ENCODE assay signal across 16 cellular contexts in the genomic region with DNA sequence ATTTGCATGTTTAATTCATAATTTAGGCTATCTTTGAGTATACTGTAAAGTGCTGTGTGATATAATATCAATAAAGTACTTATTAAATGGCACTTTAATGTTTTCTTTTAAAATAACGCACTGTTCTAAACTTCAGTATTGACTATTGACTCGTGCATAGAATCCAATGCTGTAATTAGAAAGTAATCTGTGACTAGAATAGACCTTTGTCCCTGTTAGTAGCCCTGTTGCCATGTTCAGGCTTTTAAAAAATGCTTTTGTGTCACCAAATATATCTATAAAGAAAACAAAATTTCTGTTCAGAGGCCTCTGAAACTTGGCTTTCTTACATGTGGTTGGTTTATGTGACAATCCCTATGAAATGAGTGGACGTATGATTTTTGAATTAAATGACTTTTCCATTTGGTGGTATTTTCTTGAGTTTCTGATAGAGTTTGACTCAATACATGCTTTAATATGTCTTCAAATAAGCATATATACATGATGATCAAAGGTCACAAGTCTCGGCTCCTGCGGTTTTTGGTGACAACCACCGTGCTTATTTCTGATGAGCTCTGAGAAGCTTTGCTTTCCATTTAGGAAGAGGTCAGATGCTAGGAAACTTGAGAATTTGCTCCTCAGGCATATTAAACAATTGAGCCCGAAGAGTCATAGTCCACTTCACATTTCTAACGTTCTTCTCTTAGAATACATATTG.
A peak's percentile ranks its signal among the peaks of the same experiment; 100 is the strongest.
DNase-seq lines count a peak whose midpoint lies in the region; ATAC-seq and TF ChIP-seq lines count a peak whose summit lies in the region.
"Had no signal": no experiment of that assay in that cellular context is flagged by ENCODE, and none has a peak within 500 bp of the region (broad histone marks: within the 10 kb centered on the region; RNA-seq: fewer than 3 reads in every experiment).

No MANE protein-coding gene starts in this region.

- peaks cover 25% of the 10 kb centered on the region for H3K4me1 Mint-ChIP-seq in T-helper 17 cell
- peaks cover 40% of the 10 kb centered on the region for H3K4me1 Mint-ChIP-seq in central memory CD8-positive, alpha-beta T cell

- H3K9me3 Mint-ChIP-seq in central memory CD8-positive, alpha-beta T cell, result no peaks in the 10 kb centered on the region
- H3K9me3 Mint-ChIP-seq: H9, neural progenitor cell had no signal

- ATAC-seq in T-helper 17 cell, result no peak
- no peak for ATAC-seq in central memory CD8-positive, alpha-beta T cell (replicated peaks; ENCODE audit: extremely low read depth, poor library complexity, severe bottlenecking)

- H3K4me3 Mint-ChIP-seq in T-helper 17 cell, result peak overlapping the region; percentile 73
- H3K4me3 Mint-ChIP-seq in central memory CD8-positive, alpha-beta T cell, result peak overlapping the region; percentile 72
- H3K4me3 Mint-ChIP-seq: H9, neural progenitor cell had no signal

- no peaks in the 10 kb centered on the region for H3K9me3 ChIP-seq in T-helper 17 cell (ENCODE audit: control insufficient read depth, low read length, poor library complexity, severe bottlenecking)
- H3K9me3 ChIP-seq: BE2C, gastrocnemius medialis had no signal

- H3K36me3 Mint-ChIP-seq in T-helper 17 cell (ENCODE audit: low read depth), result peaks cover 6% of the 10 kb centered on the region
- H3K36me3 Mint-ChIP-seq in central memory CD8-positive, alpha-beta T cell (ENCODE audit: insufficient read depth), result peaks cover 11% of the 10 kb centered on the region

- no peak overlapping the region for H3K27ac ChIP-seq in coronary artery
- H3K27ac ChIP-seq: neural progenitor cell had no signal

- peak overlapping the region; percentile 94 for H3K27ac Mint-ChIP-seq in T-helper 17 cell
- H3K27ac Mint-ChIP-seq in central memory CD8-positive, alpha-beta T cell (ENCODE audit: low read depth), result peak overlapping the region; percentile 90
- H3K27ac Mint-ChIP-seq: H9, neural progenitor cell had no signal

- DNase-seq in stimulated activated naive CD4-positive, alpha-beta T cell treated with Interleukin-2 at 50 U/mL for 16 hours (lab: John Stamatoyannopoulos, UW), result peak; percentile 24
- no peak for DNase-seq in stimulated activated naive CD4-positive, alpha-beta T cell (lab: John Stamatoyannopoulos, UW)
- DNase-seq in T-helper 17 cell (no peak), RPMI8226 (no peak), RKO (ENCODE audit: low spot score) (no peak), coronary artery (ENCODE audit: low spot score) (no peak)
- no peak for DNase-seq in central memory CD8-positive, alpha-beta T cell (ENCODE audit: low spot score in 2 of 2)
- DNase-seq: BE2C; DMS79; gastrocnemius medialis; H9; mammary epithelial cell; NCI-H2107; NCI-H82; stimulated activated CD4-positive, alpha-beta T cell treated with anti-CD3 and anti-CD28 coated beads, Interleukin-4, amount 100 ng/mL, for 4 hours had no signal

- no peak overlapping the region for H3K4me3 ChIP-seq in coronary artery
- H3K4me3 ChIP-seq: gastrocnemius medialis, neural progenitor cell had no signal

- no peak for TF ChIP-seq CTCF in coronary artery (IDR thresholded peaks at IDR 0.05)

- H3K27me3 Mint-ChIP-seq in T-helper 17 cell, result no peaks in the 10 kb centered on the region
- H3K27me3 Mint-ChIP-seq in central memory CD8-positive, alpha-beta T cell, result no peaks in the 10 kb centered on the region
